ENCODE assay signal across 8 cellular contexts in genomic region chr14:70808402-70809237, GRCh38. TPM values are rescaled to one million over a fixed set of nuclear protein-coding genes. Genes with fewer than 3 reads are reported as not detected.
DNase-seq lines count a peak whose midpoint lies in the region; ATAC-seq and TF ChIP-seq lines count a peak whose summit lies in the region.

No MANE protein-coding gene starts in this region.

- ATAC-seq in GM21515 (IDR thresholded peaks at IDR 0.05; ENCODE audit: unreplicated experiment) (peak; percentile 22), activated B cell treated with CpG ODN at 0.5 μM for 24 hours (ENCODE audit: low read depth) (peak; percentile 13)

- peak overlapping the region; percentile 82 to 92 (median 87) for H3K4me3 Mint-ChIP-seq in CD4-positive, alpha-beta memory T cell
- H3K4me3 Mint-ChIP-seq in activated B cell treated with CpG ODN at 0.5 μM for 24 hours (peak overlapping the region; percentile 88), mesothelial cell of epicardium (peak overlapping the region; percentile 73)

- no peaks in the 10 kb centered on the region for H3K9me3 Mint-ChIP-seq in CD4-positive, alpha-beta memory T cell
- H3K9me3 Mint-ChIP-seq in activated B cell treated with CpG ODN at 0.5 μM for 24 hours (no peaks in the 10 kb centered on the region), mesothelial cell of epicardium (no peaks in the 10 kb centered on the region)

- H3K36me3 ChIP-seq in CD4-positive, alpha-beta memory T cell (ENCODE audit: insufficient read depth, low read length): no peaks in the 10 kb centered on the region
- H3K36me3 ChIP-seq in HUES6 (ENCODE audit: control insufficient read depth, insufficient read depth, low read length) (no peaks in the 10 kb centered on the region), stomach smooth muscle (ENCODE audit: control insufficient read depth in 2 of 2, insufficient read depth in 2 of 2, low read length in 2 of 2) (no peaks in the 10 kb centered on the region)

- H3K9ac ChIP-seq in HUES6 (ENCODE audit: low read length) (peak overlapping the region; percentile 60), stomach smooth muscle (ENCODE audit: low read length in 2 of 2) (no peak overlapping the region)

- no peaks in the 10 kb centered on the region for H3K9me3 ChIP-seq in CD4-positive, alpha-beta memory T cell (ENCODE audit: control insufficient read depth in 1 of 2, low read length in 2 of 2)
- no peaks in the 10 kb centered on the region for H3K9me3 ChIP-seq in HUES6 (ENCODE audit: control insufficient read depth, insufficient read depth, low read depth, low read length)
- H3K9me3 ChIP-seq in stomach smooth muscle (ENCODE audit: control insufficient read depth in 2 of 2, low read length in 2 of 2): no peaks in the 10 kb centered on the region

- peak overlapping the region; percentile 27 to 57 for H3K4me3 ChIP-seq in CD4-positive, alpha-beta memory T cell (ENCODE audit: low read length in 2 of 2)
- H3K4me3 ChIP-seq in HUES6 (ENCODE audit: low read depth, low read length): peak overlapping the region; percentile 85
- H3K4me3 ChIP-seq in coronary artery: peak overlapping the region; percentile 78
- peak overlapping the region; percentile 33 to 73 for H3K4me3 ChIP-seq in stomach smooth muscle (ENCODE audit: low read length in 2 of 2)

- H3K4me1 Mint-ChIP-seq in CD4-positive, alpha-beta memory T cell: peaks cover 8 to 22% (median 12%) of the 10 kb centered on the region in 4 donors
- H3K4me1 Mint-ChIP-seq in activated B cell treated with CpG ODN at 0.5 μM for 24 hours: peaks cover 29% of the 10 kb centered on the region
- peaks cover 8% of the 10 kb centered on the region for H3K4me1 Mint-ChIP-seq in mesothelial cell of epicardium

- no peak for TF ChIP-seq CTCF in activated B cell treated with CpG ODN at 0.5 μM for 24 hours (IDR thresholded peaks at IDR 0.05)
- TF ChIP-seq CTCF in coronary artery (IDR thresholded peaks at IDR 0.05): no peak
- TF ChIP-seq CTCF in mesothelial cell of epicardium (IDR thresholded peaks at IDR 0.05; ENCODE audit: unreplicated experiment): no peak

- no peaks in the 10 kb centered on the region for H3K27me3 ChIP-seq in CD4-positive, alpha-beta memory T cell (ENCODE audit: insufficient read depth, low read length)
- H3K27me3 ChIP-seq in HUES6 (ENCODE audit: control insufficient read depth, insufficient read depth, low read length) (no peaks in the 10 kb centered on the region), stomach smooth muscle (ENCODE audit: control insufficient read depth in 1 of 2, insufficient read depth in 2 of 2, low read length in 2 of 2) (peaks cover 0 to 5% of the 10 kb centered on the region in 2 donors)

- CTCF ChIA-PET in CD4-positive, alpha-beta memory T cell (lab: Charles Lee; ENCODE audit: partially characterized antibody): interaction anchor here (0.7 to 2.7 kb wide), 11 partner anchors 9 to 189 kb away, joined by 3 to 20 read pairs (median 3); partner anchors contain the start of genes PCNX1 and TTC9
- CTCF ChIA-PET in activated B cell treated with CpG ODN at 0.5 μM for 24 hours (lab: Charles Lee): interaction anchor here (0.9 to 2.0 kb wide), 4 partner anchors 9 to 99 kb away, joined by 4 to 14 read pairs (median 6); partner anchors contain the start of gene PCNX1

- peak overlapping the region; percentile 57 to 91 (median 82) for H3K27ac Mint-ChIP-seq in CD4-positive, alpha-beta memory T cell
- H3K27ac Mint-ChIP-seq in activated B cell treated with CpG ODN at 0.5 μM for 24 hours (peak overlapping the region; percentile 88), mesothelial cell of epicardium (peak overlapping the region; percentile 56)

- peak overlapping the region; percentile 60 for H3K27ac ChIP-seq in CD4-positive, alpha-beta memory T cell (ENCODE audit: low read depth, low read length)
- H3K27ac ChIP-seq in HUES6 (ENCODE audit: low read depth, low read length): no peak overlapping the region; the same call in 1 of the 2 replicates
- no peak overlapping the region for H3K27ac ChIP-seq in coronary artery
- H3K27ac ChIP-seq in stomach smooth muscle (ENCODE audit: low read length): no peak overlapping the region

- H3K36me3 Mint-ChIP-seq in CD4-positive, alpha-beta memory T cell: peaks cover 0 to 5% of the 10 kb centered on the region in 2 donors
- H3K36me3 Mint-ChIP-seq in activated B cell treated with CpG ODN at 0.5 μM for 24 hours (ENCODE audit: low read depth): no peaks in the 10 kb centered on the region
- peaks cover 1% of the 10 kb centered on the region for H3K36me3 Mint-ChIP-seq in mesothelial cell of epicardium

- peaks cover 17% of the 10 kb centered on the region for H3K4me1 ChIP-seq in CD4-positive, alpha-beta memory T cell (ENCODE audit: insufficient read depth, low read length)
- H3K4me1 ChIP-seq in HUES6 (ENCODE audit: control insufficient read depth, insufficient read depth, low read length) (peaks cover 27% of the 10 kb centered on the region), stomach smooth muscle (ENCODE audit: control insufficient read depth, insufficient read depth, low read length) (peaks cover 6% of the 10 kb centered on the region)

- intact Hi-C loops in CD4-positive, alpha-beta memory T cell (cut with micrococcal nuclease): loop anchor here (1.0 to 2.0 kb wide), 3 partner anchors 9 to 208 kb away; partner anchors contain the start of genes MED6 and TTC9
- intact Hi-C loops in activated B cell treated with CpG ODN at 0.5 μM for 24 hours (cut with micrococcal nuclease): loop anchor here (1.0 to 10.0 kb wide), 9 partner anchors 9 to 1194 kb away; partner anchors contain the start of genes MED6, PCNX1, SIPA1L1 and SRSF5

- DNase-seq in CD4-positive, alpha-beta memory T cell: peak; percentile 15 to 62 (median 23)
- DNase-seq in activated B cell treated with CpG ODN at 0.5 μM for 24 hours (peak; percentile 44), coronary artery (ENCODE audit: low spot score) (no peak), mesothelial cell of epicardium (ENCODE audit: low spot score in 2 of 2, unreplicated experiment in 2 of 2) (peak in 1 of 2 experiments; percentile 40), OCI-M1 (lab: John Stamatoyannopoulos, UW) (no peak)

- POLR2A ChIA-PET in CD4-positive, alpha-beta memory T cell (lab: Charles Lee; ENCODE audit: partially characterized antibody): interaction anchor here (0.6 to 3.1 kb wide), 23 partner anchors 10 to 512 kb away, joined by 3 to 23 read pairs (median 4); partner anchors contain the start of genes COX16, PCNX1 and TTC9
- POLR2A ChIA-PET in activated B cell treated with CpG ODN at 0.5 μM for 24 hours (lab: Charles Lee): interaction anchor here (0.6 to 3.1 kb wide), 19 partner anchors 9 to 1092 kb away, joined by 3 to 21 read pairs (median 6); partner anchors contain the start of genes MED6, PCNX1 and TTC9

- no peaks in the 10 kb centered on the region for H3K27me3 Mint-ChIP-seq in CD4-positive, alpha-beta memory T cell
- H3K27me3 Mint-ChIP-seq in activated B cell treated with CpG ODN at 0.5 μM for 24 hours (no peaks in the 10 kb centered on the region), mesothelial cell of epicardium (ENCODE audit: low read depth) (peaks cover 5% of the 10 kb centered on the region)

RNA-seq across cellular contexts. Expression of gene MAP3K9, which starts 0.7 kb away (rescaled TPM):
- total RNA-seq in CD4-positive, alpha-beta memory T cell: 1 to 10 TPM; 5.8 to 6.4 TPM
- 1 to 10 TPM in 1 of 2 donors, under 1 TPM in 1; 0.47 to 1.3 TPM for polyA plus RNA-seq in CD4-positive, alpha-beta memory T cell
- 9.0 and 10.1 TPM in 2 replicates for total RNA-seq in activated B cell treated with CpG ODN at 0.5 μM for 24 hours
- total RNA-seq in mesothelial cell of epicardium: 9.2 to 10.7 TPM (median 9.5 TPM) in 3 replicates

Comparison
In these comparisons a context has a peak if more than half of its experiments do, and no peak if none do; other contexts are left out.
1. DNase-seq: peak in CD4-positive, alpha-beta memory T cell (5 of 5) and activated B cell treated with CpG ODN at 0.5 μM for 24 hours (single experiment); none in coronary artery (single experiment) and OCI-M1 (single experiment).
2. Peak in every context shown above with its lines, with median percentiles within 50 percentile points of each other: H3K4me3 ChIP-seq, H3K27ac Mint-ChIP-seq and H3K4me3 Mint-ChIP-seq.